32 cellular contexts compared by ENCODE assay signal in the genomic region with DNA sequence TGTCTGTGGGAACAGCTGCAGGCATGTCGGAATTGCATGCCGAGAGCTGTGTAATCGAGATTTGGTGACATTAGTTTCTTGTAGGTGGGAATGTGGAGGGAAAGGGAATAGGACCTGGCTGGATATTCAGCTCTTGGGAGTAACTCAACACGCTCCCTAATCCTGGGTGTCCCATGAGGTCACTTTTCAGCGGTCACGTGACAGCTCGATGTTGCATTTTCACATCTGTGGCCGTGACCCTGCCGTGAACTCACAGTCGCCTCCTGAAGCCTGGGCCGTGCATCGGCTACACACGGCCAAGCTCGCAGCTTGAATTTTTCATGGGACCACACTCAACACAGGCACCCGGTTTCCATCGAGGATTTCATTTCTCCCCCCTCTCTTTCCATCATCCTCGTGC. TPM values are rescaled to one million over a fixed set of nuclear protein-coding genes. Genes with fewer than 3 reads are reported as not detected.
DNase-seq lines count a peak whose midpoint lies in the region; ATAC-seq and TF ChIP-seq lines count a peak whose summit lies in the region.
"Had no signal": no experiment of that assay in that cellular context is flagged by ENCODE, and none has a peak within 500 bp of the region (broad histone marks: within the 10 kb centered on the region; RNA-seq: fewer than 3 reads in every experiment).

No MANE protein-coding gene starts in this region.

- peak in 3 of 5 donors; percentile 25 to 48 (median 32) for DNase-seq in heart left ventricle
- no peak for DNase-seq in left ventricle myocardium inferior
- DNase-seq in WERI-Rb-1: peak; percentile 68
- peak in 2 of 3 donors; percentile 53 to 74 for DNase-seq in right lobe of liver
- peak; percentile 93 for DNase-seq in testis
- no peak for DNase-seq in NCI-H748 (lab: John Stamatoyannopoulos, UW; ENCODE audit: unreplicated experiment)
- no peak for DNase-seq in activated naive CD4-positive, alpha-beta T cell treated with anti-CD3 and anti-CD28 coated beads for 36 hours
- DNase-seq in posterior vena cava (ENCODE audit: low spot score): no peak
- DNase-seq: activated CD4-positive, alpha-beta T cell treated with anti-CD3 and anti-CD28 coated beads, Interleukin-2, amount 10 ng/mL, durations not matched to agents 7 days and 5 days; activated CD8-positive, alpha-beta memory T cell treated with anti-CD3 and anti-CD28 coated beads, Interleukin-2, amount 10 ng/mL, durations not matched to agents 7 days and 5 days; C1 segment of cervical spinal cord; Calu3; effector memory CD4-positive, alpha-beta T cell; gastrocnemius medialis; mesenchymal stem cell; MM.1S; naive thymus-derived CD8-positive, alpha-beta T cell; NCI-H146; NCI-H69; OCI-M1; SIG-M5; small intestine; stimulated activated CD4-positive, alpha-beta T cell treated with anti-CD3 and anti-CD28 coated beads, Interleukin-2, amount 100 ng/mL, for 24 hours; T-helper 2 cell had no signal

- H3K4me3 Mint-ChIP-seq in activated naive CD4-positive, alpha-beta T cell treated with anti-CD3 and anti-CD28 coated beads for 36 hours: no peak overlapping the region
- H3K4me3 Mint-ChIP-seq: activated CD4-positive, alpha-beta T cell treated with anti-CD3 and anti-CD28 coated beads, Interleukin-2, amount 10 ng/mL, durations not matched to agents 7 days and 5 days; activated CD8-positive, alpha-beta memory T cell treated with anti-CD3 and anti-CD28 coated beads, Interleukin-2, amount 10 ng/mL, durations not matched to agents 7 days and 5 days; activated naive CD8-positive, alpha-beta T cell; activated T-helper 1 cell treated with anti-CD3 and anti-CD28 coated beads, Interleukin-12 subunit alpha, Interleukin-12 subunit beta, Interleukin-2, Interleukin-4 antibody, amounts not matched to agents 30 ng/mL and 10 ng/mL and 1 ng/mL, durations not matched to agents 14 hours and 24 hours and 36 hours; IgD-negative memory B cell; naive thymus-derived CD8-positive, alpha-beta T cell; stimulated activated memory B cell treated with anti-CD40 and anti-IgM and Interleukin-4, amounts not matched to agents 10 μg/mL and 1 μg/mL and 100 μg/mL, for 72 hours had no signal

- TF ChIP-seq POLR2A in heart left ventricle (IDR thresholded peaks at IDR 0.05) (no peak), right lobe of liver (IDR thresholded peaks at IDR 0.05) (no peak), testis (IDR thresholded peaks at IDR 0.05) (no peak)

- intact Hi-C loops in heart left ventricle (cut with DNase I) (loop anchor here in 8 of 10 donors (5.0 to 10.0 kb wide), 5 partner anchors 136 to 268 kb away; a partner anchor contains a TSS), left ventricle myocardium inferior (cut with micrococcal nuclease) (no loop called here), right lobe of liver (cut with DNase I) (loop anchor here in 1 of 2 donors (5.0 to 10.0 kb wide), 2 partner anchors 123 to 254 kb away; no protein-coding TSS in a partner anchor), testis (cut with DNase I; ENCODE audit: low total_unique reads) (no loop called here), posterior vena cava (cut with DNase I) (loop anchor here (5.0 to 10.0 kb wide), 2 partner anchors 262 to 264 kb away; no protein-coding TSS in a partner anchor)
- intact Hi-C loops in activated naive CD4-positive, alpha-beta T cell treated with anti-CD3 and anti-CD28 coated beads for 36 hours (cut with micrococcal nuclease): loop anchor here (5.0 kb wide), 1 partner anchor 268 kb away; a partner anchor contains a TSS

- H3K36me3 ChIP-seq in heart left ventricle: no peaks in the 10 kb centered on the region
- no peaks in the 10 kb centered on the region for H3K36me3 ChIP-seq in left ventricle myocardium inferior
- H3K36me3 ChIP-seq in WERI-Rb-1: no peaks in the 10 kb centered on the region
- H3K36me3 ChIP-seq in right lobe of liver: no peaks in the 10 kb centered on the region
- H3K36me3 ChIP-seq in testis (ENCODE audit: low read depth, missing control alignments): no peaks in the 10 kb centered on the region
- H3K36me3 ChIP-seq: gastrocnemius medialis, suprapubic skin, vagina had no signal

- H3K27me3 Mint-ChIP-seq in activated naive CD4-positive, alpha-beta T cell treated with anti-CD3 and anti-CD28 coated beads for 36 hours (ENCODE audit: low read depth): peaks cover 4% of the 10 kb centered on the region
- H3K27me3 Mint-ChIP-seq: activated CD4-positive, alpha-beta T cell treated with anti-CD3 and anti-CD28 coated beads, Interleukin-2, amount 10 ng/mL, durations not matched to agents 7 days and 5 days; activated CD8-positive, alpha-beta memory T cell treated with anti-CD3 and anti-CD28 coated beads, Interleukin-2, amount 10 ng/mL, durations not matched to agents 7 days and 5 days had no signal

- H3K27me3 ChIP-seq in heart left ventricle: peaks cover 0 to 12% (median 0%) of the 10 kb centered on the region in 9 donors
- peaks cover 17% of the 10 kb centered on the region for H3K27me3 ChIP-seq in left ventricle myocardium inferior (ENCODE audit: low read depth)
- H3K27me3 ChIP-seq in WERI-Rb-1 (ENCODE audit: insufficient read depth, low read depth, severe bottlenecking): no peaks in the 10 kb centered on the region
- H3K27me3 ChIP-seq in right lobe of liver: no peaks in the 10 kb centered on the region
- H3K27me3 ChIP-seq in testis: no peaks in the 10 kb centered on the region
- H3K27me3 ChIP-seq: suprapubic skin, vagina had no signal

- peaks cover under 1% of the 10 kb centered on the region for H3K9me3 Mint-ChIP-seq in activated naive CD4-positive, alpha-beta T cell treated with anti-CD3 and anti-CD28 coated beads for 36 hours
- H3K9me3 Mint-ChIP-seq: activated T-helper 1 cell treated with anti-CD3 and anti-CD28 coated beads, Interleukin-12 subunit alpha, Interleukin-12 subunit beta, Interleukin-2, Interleukin-4 antibody, amounts not matched to agents 30 ng/mL and 10 ng/mL and 1 ng/mL, durations not matched to agents 14 hours and 24 hours and 36 hours; stimulated activated memory B cell treated with anti-CD40 and anti-IgM and Interleukin-4, amounts not matched to agents 10 μg/mL and 1 μg/mL and 100 μg/mL, for 72 hours had no signal

- H3K4me1 Mint-ChIP-seq in activated naive CD4-positive, alpha-beta T cell treated with anti-CD3 and anti-CD28 coated beads for 36 hours (ENCODE audit: low read depth): no peaks in the 10 kb centered on the region
- H3K4me1 Mint-ChIP-seq: activated CD4-positive, alpha-beta T cell treated with anti-CD3 and anti-CD28 coated beads, Interleukin-2, amount 10 ng/mL, durations not matched to agents 7 days and 5 days; activated CD8-positive, alpha-beta memory T cell treated with anti-CD3 and anti-CD28 coated beads, Interleukin-2, amount 10 ng/mL, durations not matched to agents 7 days and 5 days; IgD-negative memory B cell; naive thymus-derived CD8-positive, alpha-beta T cell; stimulated activated memory B cell treated with anti-CD40 and anti-IgM and Interleukin-4, amounts not matched to agents 10 μg/mL and 1 μg/mL and 100 μg/mL, for 72 hours had no signal

- H3K9me3 ChIP-seq in heart left ventricle (peaks cover 0 to 4% (median 0%) of the 10 kb centered on the region in 12 donors), left ventricle myocardium inferior (replicated peaks) (peaks cover 4% of the 10 kb centered on the region), WERI-Rb-1 (ENCODE audit: severe bottlenecking) (no peaks in the 10 kb centered on the region), right lobe of liver (no peaks in the 10 kb centered on the region), testis (no peaks in the 10 kb centered on the region)
- H3K9me3 ChIP-seq: gastrocnemius medialis, suprapubic skin, vagina had no signal

- CTCF ChIA-PET in activated naive CD4-positive, alpha-beta T cell treated with anti-CD3 and anti-CD28 coated beads for 36 hours (lab: Charles Lee): no interaction called here

- H3K36me3 Mint-ChIP-seq in activated naive CD4-positive, alpha-beta T cell treated with anti-CD3 and anti-CD28 coated beads for 36 hours (ENCODE audit: low read depth): no peaks in the 10 kb centered on the region
- H3K36me3 Mint-ChIP-seq: activated CD8-positive, alpha-beta memory T cell treated with anti-CD3 and anti-CD28 coated beads, Interleukin-2, amount 10 ng/mL, durations not matched to agents 7 days and 5 days; activated naive CD8-positive, alpha-beta T cell; naive thymus-derived CD8-positive, alpha-beta T cell; stimulated activated memory B cell treated with anti-CD40 and anti-IgM and Interleukin-4, amounts not matched to agents 10 μg/mL and 1 μg/mL and 100 μg/mL, for 72 hours had no signal

- no peak overlapping the region for H3K27ac Mint-ChIP-seq in activated naive CD4-positive, alpha-beta T cell treated with anti-CD3 and anti-CD28 coated beads for 36 hours
- H3K27ac Mint-ChIP-seq: activated CD4-positive, alpha-beta T cell treated with anti-CD3 and anti-CD28 coated beads, Interleukin-2, amount 10 ng/mL, durations not matched to agents 7 days and 5 days; activated CD8-positive, alpha-beta memory T cell treated with anti-CD3 and anti-CD28 coated beads, Interleukin-2, amount 10 ng/mL, durations not matched to agents 7 days and 5 days; activated naive CD8-positive, alpha-beta T cell; activated T-helper 1 cell treated with anti-CD3 and anti-CD28 coated beads, Interleukin-12 subunit alpha, Interleukin-12 subunit beta, Interleukin-2, Interleukin-4 antibody, amounts not matched to agents 30 ng/mL and 10 ng/mL and 1 ng/mL, durations not matched to agents 14 hours and 24 hours and 36 hours; stimulated activated memory B cell treated with anti-CD40 and anti-IgM and Interleukin-4, amounts not matched to agents 10 μg/mL and 1 μg/mL and 100 μg/mL, for 72 hours had no signal

- no peak overlapping the region for H3K4me3 ChIP-seq in heart left ventricle
- no peak overlapping the region for H3K4me3 ChIP-seq in left ventricle myocardium inferior
- H3K4me3 ChIP-seq in WERI-Rb-1 (ENCODE audit: low read depth, low read length): no peak overlapping the region
- H3K4me3 ChIP-seq in right lobe of liver: no peak overlapping the region
- no peak overlapping the region for H3K4me3 ChIP-seq in testis
- H3K4me3 ChIP-seq: gastrocnemius medialis, suprapubic skin, vagina had no signal

- H3K4me1 ChIP-seq in heart left ventricle (peaks cover 0 to 11% (median 0%) of the 10 kb centered on the region in 12 donors), left ventricle myocardium inferior (peaks cover 14% of the 10 kb centered on the region), right lobe of liver (peaks cover 0 to 23% (median 8%) of the 10 kb centered on the region in 4 donors), testis (peaks cover 18% of the 10 kb centered on the region)
- H3K4me1 ChIP-seq: gastrocnemius medialis, suprapubic skin, vagina had no signal

- no peak for TF ChIP-seq CTCF in heart left ventricle (IDR thresholded peaks at IDR 0.05)
- no peak for TF ChIP-seq CTCF in left ventricle myocardium inferior (IDR thresholded peaks at IDR 0.05; ENCODE audit: borderline replicate concordance)
- TF ChIP-seq CTCF in WERI-Rb-1 (IDR thresholded peaks at IDR 0.05; ENCODE audit: low read depth, low read length): no peak
- TF ChIP-seq CTCF in right lobe of liver (IDR thresholded peaks at IDR 0.05): no peak
- TF ChIP-seq CTCF in testis (IDR thresholded peaks at IDR 0.05): peak in 1 of 3 experiments; percentile 14

- H3K27ac ChIP-seq in heart left ventricle: no peak overlapping the region
- H3K27ac ChIP-seq in left ventricle myocardium inferior (replicated peaks): no peak overlapping the region
- H3K27ac ChIP-seq in WERI-Rb-1: no peak overlapping the region
- H3K27ac ChIP-seq in right lobe of liver: no peak overlapping the region
- no peak overlapping the region for H3K27ac ChIP-seq in testis
- H3K27ac ChIP-seq: gastrocnemius medialis, suprapubic skin, vagina, VCaP had no signal

- ATAC-seq in heart left ventricle (no peak), right lobe of liver (peak; percentile 36 to 67 (median 40))
- ATAC-seq: activated CD8-positive, alpha-beta memory T cell treated with anti-CD3 and anti-CD28 coated beads, Interleukin-2, amount 10 ng/mL, durations not matched to agents 7 days and 5 days; naive thymus-derived CD8-positive, alpha-beta T cell; stimulated activated memory B cell treated with anti-CD40 and anti-IgM and Interleukin-4, amounts not matched to agents 10 μg/mL and 1 μg/mL and 100 μg/mL, for 72 hours had no signal

- WGBS in heart left ventricle, 4 donors: 51 to 63% (median 58%) methylated on average over 17 of the region's 17 CpGs
- WGBS in right lobe of liver (ENCODE audit: insufficient coverage, low coverage, low lambda C conversion rate, missing lambda C conversion rate): 8% methylated on average over 2 of the region's 17 CpGs
- 34 to 35% methylated on average over 16 to 17 of the region's 17 CpGs for WGBS in testis, 2 donors

RNA-seq across cellular contexts. Expression of a gene that starts 25.9 kb away (rescaled TPM):
- total RNA-seq in heart left ventricle (under 1 TPM in 1 of 9 donors, not detected in 8; 0.11 TPM), left ventricle myocardium inferior (not detected), right lobe of liver (not detected), testis (10 to 100 TPM; 17.5 to 19.0 TPM), posterior vena cava (not detected)
- polyA plus RNA-seq in heart left ventricle (not detected), testis (ENCODE audit: insufficient read depth, low read depth, low replicate concordance) (11.0 TPM)
- not detected for total RNA-seq in activated naive CD4-positive, alpha-beta T cell treated with anti-CD3 and anti-CD28 coated beads for 36 hours
- total RNA-seq: activated CD4-positive, alpha-beta T cell treated with anti-CD3 and anti-CD28 coated beads, Interleukin-2, amount 10 ng/mL, durations not matched to agents 7 days and 5 days; activated CD8-positive, alpha-beta memory T cell treated with anti-CD3 and anti-CD28 coated beads, Interleukin-2, amount 10 ng/mL, durations not matched to agents 7 days and 5 days; activated T-helper 1 cell treated with anti-CD3 and anti-CD28 coated beads, Interleukin-12 subunit alpha, Interleukin-12 subunit beta, Interleukin-2, Interleukin-4 antibody, amounts not matched to agents 30 ng/mL and 10 ng/mL and 1 ng/mL, durations not matched to agents 14 hours and 24 hours and 36 hours; astrocyte; Calu3; gastrocnemius medialis; naive thymus-derived CD8-positive, alpha-beta T cell; vagina had no signal
- polyA plus RNA-seq: IgD-negative memory B cell; naive thymus-derived CD8-positive, alpha-beta T cell; small intestine had no signal

Comparison
In these comparisons a context has a peak if more than half of its experiments do, and no peak if none do; other contexts are left out.
1. DNase-seq: peak in heart left ventricle (3 of 5), WERI-Rb-1 (single experiment), right lobe of liver (2 of 3) and testis (single experiment); none in left ventricle myocardium inferior (single experiment), NCI-H748 (single experiment), activated naive CD4-positive, alpha-beta T cell treated with anti-CD3 and anti-CD28 coated beads for 36 hours (single experiment) and posterior vena cava (single experiment).
2. intact Hi-C loops: an anchor here in heart left ventricle (5.0 to 10.0 kb wide), activated naive CD4-positive, alpha-beta T cell treated with anti-CD3 and anti-CD28 coated beads for 36 hours (5.0 kb wide) and posterior vena cava (5.0 to 10.0 kb wide); none called in left ventricle myocardium inferior and testis.
3. ATAC-seq: peak in right lobe of liver (4 of 4); none in heart left ventricle (0 of 4).
4. RNA of a gene that starts 25.9 kb away (total RNA-seq): 17.5 to 19.0 TPM in testis; 0.11 TPM in heart left ventricle, not detected in left ventricle myocardium inferior (single experiment), not detected in right lobe of liver, not detected in activated naive CD4-positive, alpha-beta T cell treated with anti-CD3 and anti-CD28 coated beads for 36 hours and not detected in posterior vena cava; every median in the first group is over 10 times any median in the second.